8 cellular contexts compared by ENCODE assay signal in genomic region chr9:20658677-20659473, GRCh38. TPM values are rescaled to one million over a fixed set of nuclear protein-coding genes. Genes with fewer than 3 reads are reported as not detected.
DNase-seq lines count a peak whose midpoint lies in the region; ATAC-seq, FAIRE-seq and TF ChIP-seq lines count a peak whose summit lies in the region.

No MANE protein-coding gene starts in this region.

- no peak for TF ChIP-seq POLR2A in K562 (conservative IDR thresholded peaks at IDR 0.05)

- no peaks in the 10 kb centered on the region for H3K79me2 ChIP-seq in K562 (ENCODE audit: control insufficient read depth, insufficient read depth, low read length)

- peak overlapping the region; percentile 47 for H3K27ac ChIP-seq in A673 (ENCODE audit: low read depth, low read length, poor library complexity, severe bottlenecking)
- peak overlapping the region; percentile 48; the same call in 2 of the 3 replicates for H3K27ac ChIP-seq in K562 (ENCODE audit: extremely low read depth, low read depth, low read length)
- H3K27ac ChIP-seq in lower lobe of right lung = peak overlapping the region; percentile 46
- H3K27ac ChIP-seq in WERI-Rb-1 = no peak overlapping the region

- TF ChIP-seq RAD21 in K562 (CRISPR knock-in tag; conservative IDR thresholded peaks at IDR 0.05 in 1 of 2, IDR thresholded peaks at IDR 0.05 in 1 of 2) = no peak

- no peak for TF ChIP-seq EP300 in K562 (IDR thresholded peaks at IDR 0.05; ENCODE audit: low read length)

- no peaks in the 10 kb centered on the region for H3K27me3 ChIP-seq in A673 (replicated peaks; ENCODE audit: insufficient read depth, low read depth, low read length, poor library complexity)
- no peaks in the 10 kb centered on the region for H3K27me3 ChIP-seq in K562 (ENCODE audit: control insufficient read depth in 2 of 2, insufficient read depth in 2 of 2, low read length in 2 of 2)
- no peaks in the 10 kb centered on the region for H3K27me3 ChIP-seq in lower lobe of right lung (ENCODE audit: low read depth)
- H3K27me3 ChIP-seq in WERI-Rb-1 (ENCODE audit: insufficient read depth, low read depth, severe bottlenecking) = no peaks in the 10 kb centered on the region

- H3K4me3 ChIP-seq in A673 (ENCODE audit: low read depth, low read length, poor library complexity, severe bottlenecking) (peak overlapping the region; percentile 52), K562 (peak overlapping the region; percentile 31), lower lobe of right lung (peak overlapping the region; percentile 61), WERI-Rb-1 (ENCODE audit: low read depth, low read length) (no peak overlapping the region)

- CTCF ChIA-PET in A673 (lab: Charles Lee) = no interaction called here
- CTCF ChIA-PET in K562 (lab: Yijun Ruan, JAX; ENCODE audit: low intra/inter-chr PET ratio) = no interaction called here

- in situ Hi-C loops in K562 (cut with MboI) = no loop called here

- no peak overlapping the region for H3K9ac ChIP-seq in K562 (ENCODE audit: insufficient read depth in 1 of 2, low read depth in 2 of 2, low read length in 2 of 2)

- DNase-seq in A673 (ENCODE audit: low spot score) (no peak), K562 (ENCODE audit: extremely low read depth in 1 of 4, low spot score in 3 of 4) (no peak), lower lobe of right lung (no peak), NCI-H1436 treated with DMSO at 0.1 percent for 48 hours (lab: John Stamatoyannopoulos, UW) (no peak), epidermal melanocyte (ENCODE audit: insufficient read length, low spot score) (no peak), WERI-Rb-1 (no peak)
- DNase-seq in stimulated activated CD4-positive, alpha-beta T cell treated with anti-CD3 and anti-CD28 coated beads, Interleukin-1b, Interleukin-23, amount 100 ng/mL, for 48 hours = no peak

- FAIRE-seq in K562 (lab: Jason Lieb, UNC) = no peak

- no TSS peak for BruUV-seq in A673 (replicated peaks; lab: Mats Ljungman, UMichigan)
- TSS peak; percentile 69 for BruUV-seq in K562 (replicated peaks; lab: Mats Ljungman, UMichigan)

- peak overlapping the region; percentile 72 for H2AFZ ChIP-seq in K562 (ENCODE audit: low read depth, low read length)

- peak overlapping the region; percentile 41; the same call in 1 of the 2 replicates for H3K4me2 ChIP-seq in K562 (ENCODE audit: insufficient read depth, low read length)

- H3K9me1 ChIP-seq in K562 (ENCODE audit: control insufficient read depth, insufficient read depth, low read length) = no peaks in the 10 kb centered on the region

- peak; percentile 57 for ATAC-seq in HG02885 (IDR thresholded peaks at IDR 0.05; ENCODE audit: poor library complexity, unreplicated experiment)
- peak; percentile 37; the same call in 2 of the 3 replicates for ATAC-seq in K562
- peak in 1 of 2 donors; percentile 55 for ATAC-seq in lower lobe of right lung

- H3K9me3 ChIP-seq in A673 (ENCODE audit: low read depth, low read length, poor library complexity, severe bottlenecking) (no peaks in the 10 kb centered on the region), K562 (replicated peaks; ENCODE audit: control insufficient read depth, insufficient read depth, low read depth, low read length) (no peaks in the 10 kb centered on the region), lower lobe of right lung (no peaks in the 10 kb centered on the region), WERI-Rb-1 (ENCODE audit: severe bottlenecking) (no peaks in the 10 kb centered on the region)

- H3K4me1 ChIP-seq in A673 (ENCODE audit: insufficient read depth, low read length, poor library complexity, severe bottlenecking) = peaks cover 11% of the 10 kb centered on the region
- no peaks in the 10 kb centered on the region for H3K4me1 ChIP-seq in K562 (replicated peaks in 1 of 2; ENCODE audit: control insufficient read depth in 2 of 2, insufficient read depth in 2 of 2, low read length in 2 of 2)
- H3K4me1 ChIP-seq in lower lobe of right lung = peaks cover 7% of the 10 kb centered on the region

- WGBS in K562 (ENCODE audit: insufficient coverage, low coverage, missing lambda C conversion rate) = 0% methylated on average over 4 of the region's 13 CpGs

- POLR2A ChIA-PET in A673 (lab: Charles Lee; ENCODE audit: low non-redundant PET) (no interaction called here), K562 (lab: Yijun Ruan, JAX) (no interaction called here)

- TF ChIP-seq CTCF in A673 (conservative IDR thresholded peaks at IDR 0.05; ENCODE audit: low read depth, low read length) = no peak
- no peak for TF ChIP-seq CTCF in K562 (IDR thresholded peaks at IDR 0.05 in 2 of 3, conservative IDR thresholded peaks at IDR 0.05 in 1 of 3; ENCODE audit: insufficient read depth in 2 of 3, low read depth in 1 of 3, low read length in 3 of 3)
- TF ChIP-seq CTCF in lower lobe of right lung (IDR thresholded peaks at IDR 0.05) = no peak
- TF ChIP-seq CTCF in WERI-Rb-1 (IDR thresholded peaks at IDR 0.05; ENCODE audit: low read depth, low read length) = no peak

- H3K36me3 ChIP-seq in A673 (ENCODE audit: insufficient read depth, low read length, poor library complexity, severe bottlenecking) = no peaks in the 10 kb centered on the region
- H3K36me3 ChIP-seq in K562 (ENCODE audit: control insufficient read depth, insufficient read depth, low read length) = no peaks in the 10 kb centered on the region
- H3K36me3 ChIP-seq in lower lobe of right lung = no peaks in the 10 kb centered on the region
- H3K36me3 ChIP-seq in WERI-Rb-1 = no peaks in the 10 kb centered on the region

- H4K20me1 ChIP-seq in K562 (replicated peaks; ENCODE audit: control insufficient read depth, insufficient read depth, low read length) = no peaks in the 10 kb centered on the region

- intact Hi-C loops in A673 (cut with micrococcal nuclease; ENCODE audit: unreplicated experiment) = no loop called here
- intact Hi-C loops in K562 (cut with micrococcal nuclease) = no loop called here
- intact Hi-C loops in lower lobe of right lung (cut with DNase I) = no loop called here

TF ChIP-seq in K562, 482 proteins besides CTCF, POLR2A, EP300 and RAD21 (continues in another document):
- no peak for TF ChIP-seq ZNF444 (CRISPR knock-in tag; IDR thresholded peaks at IDR 0.05)
- TF ChIP-seq FOXK2 (conservative IDR thresholded peaks at IDR 0.05 in 1 of 2, IDR thresholded peaks at IDR 0.05 in 1 of 2; ENCODE audit: low read depth in 2 of 2) = no peak
- TF ChIP-seq RBM14 (IDR thresholded peaks at IDR 0.05; ENCODE audit: borderline replicate concordance, insufficient read depth, low read depth, low read length) = no peak
- 0 out of 2 replicates have a peak, but pooled peaks have one; percentile 18 for TF ChIP-seq GABPA (tag; conservative IDR thresholded peaks at IDR 0.05; ENCODE audit: low read depth)
- TF ChIP-seq NR2C2 (CRISPR knock-in tag; IDR thresholded peaks at IDR 0.05) = no peak
- TF ChIP-seq NR2C2 (tag; IDR thresholded peaks at IDR 0.05) = peak; percentile 13; the same call in 1 of the 2 replicates
- no peak for TF ChIP-seq SMAD3 (CRISPR knock-in tag; conservative IDR thresholded peaks at IDR 0.05)
- no peak for TF ChIP-seq NFRKB (IDR thresholded peaks at IDR 0.05; ENCODE audit: low read depth)

RNA-seq across cellular contexts. Expression of gene FOCAD, which starts 25.2 kb away (rescaled TPM):
- total RNA-seq in A673 (2021) (42.7 and 42.8 TPM in 2 replicates), K562 (2014; rRNA removed) (0.20 and 1.6 TPM in 2 replicates), K562 (2014; rRNA removed; fragmentation: Illumina TruSeq; extraction: Trizol) (1.1 and 1.4 TPM in 2 replicates), K562 (2015; rRNA removed; fragmentation: Illumina TruSeq; extraction: Trizol) (0.98 and 1.0 TPM in 2 replicates), K562 (2021) (1.5 and 2.1 TPM in 2 replicates), lower lobe of right lung (29.5 TPM)
- 11.6 and 19.4 TPM in 2 replicates for total RNA-seq in K562 (2011; cell fraction: chromatin; rRNA removed; ENCODE audit: low replicate concordance)
- 3.4 and 3.8 TPM in 2 replicates for total RNA-seq in K562 (2011; cell fraction: nucleolus; rRNA removed)
- total RNA-seq in K562 (2011; cell fraction: nucleoplasm; rRNA removed) = 5.0 and 9.6 TPM in 2 replicates
- polyA plus RNA-seq in K562 (2011; rRNA removed) (1.9 TPM in 2 replicates), K562 (2014; fragmentation: Illumina TruSeq; extraction: Trizol) (0.13 and 0.75 TPM in 2 replicates), K562 (2014; fragmentation: Nextera tagmentation; extraction: Ambion mirVana) (1 to 10 TPM; 2.1 to 2.4 TPM), K562 (2014; rRNA removed) (0.24 and 0.57 TPM in 2 replicates)
- polyA plus RNA-seq in K562 (2011; cell fraction: cytosol; rRNA removed) = 0.04 TPM in 2 replicates
- 1.2 and 2.0 TPM in 2 replicates for polyA plus RNA-seq in K562 (2011; cell fraction: nucleus; rRNA removed)
- polyA plus RNA-seq in K562 (2012) = 1.00 and 3.0 TPM in 2 replicates
- 3.8 and 4.3 TPM in 2 replicates for polyA minus RNA-seq in K562 (2011; rRNA and poly(A)+ RNA removed)
- 0.19 and 1.5 TPM in 2 replicates for polyA minus RNA-seq in K562 (2011; cell fraction: cytosol; rRNA and poly(A)+ RNA removed)
- 5.5 and 11.8 TPM in 2 replicates for polyA minus RNA-seq in K562 (2011; cell fraction: nucleus; rRNA and poly(A)+ RNA removed)

RNA-seq across cellular contexts. Expression of gene MLLT3, which starts 36.6 kb away (rescaled TPM):
- 24.2 and 28.5 TPM in 2 replicates for total RNA-seq in A673 (2021)
- not detected in 2 replicates for total RNA-seq in K562 (2011; cell fraction: chromatin; rRNA removed; ENCODE audit: low replicate concordance)
- total RNA-seq in K562 (2011; cell fraction: nucleolus; rRNA removed) = not detected in 2 replicates
- total RNA-seq in K562 (2011; cell fraction: nucleoplasm; rRNA removed) = not detected in 2 replicates
- not detected in 2 replicates for total RNA-seq in K562 (2014; rRNA removed)
- total RNA-seq in K562 (2014; rRNA removed; fragmentation: Illumina TruSeq; extraction: Trizol) = not detected in 2 replicates
- total RNA-seq in K562 (2015; rRNA removed; fragmentation: Illumina TruSeq; extraction: Trizol) = 0.18 TPM in 1 of 2 replicates, not detected in the other
- total RNA-seq in K562 (2021) = 0.18 and 0.33 TPM in 2 replicates
- 0.14 and 0.42 TPM in 2 replicates for polyA plus RNA-seq in K562 (2011; rRNA removed)
- polyA plus RNA-seq in K562 (2011; cell fraction: cytosol; rRNA removed) = 0.19 TPM in 2 replicates
- polyA plus RNA-seq in K562 (2011; cell fraction: nucleus; rRNA removed) = not detected in 2 replicates
- 0.37 TPM in 1 of 2 replicates, not detected in the other for polyA plus RNA-seq in K562 (2012)
- polyA plus RNA-seq in K562 (2014; fragmentation: Illumina TruSeq; extraction: Trizol) = not detected in 2 replicates
- polyA plus RNA-seq in K562 (2014; fragmentation: Nextera tagmentation; extraction: Ambion mirVana) = under 1 TPM; 0.07 to 0.22 TPM
- not detected in 2 replicates for polyA plus RNA-seq in K562 (2014; rRNA removed)
- 0.27 TPM in 1 of 2 replicates, not detected in the other for polyA minus RNA-seq in K562 (2011; rRNA and poly(A)+ RNA removed)
- polyA minus RNA-seq in K562 (2011; cell fraction: cytosol; rRNA and poly(A)+ RNA removed) = 1.6 TPM in 1 of 2 replicates, not detected in the other
- polyA minus RNA-seq in K562 (2011; cell fraction: nucleus; rRNA and poly(A)+ RNA removed) = not detected in 2 replicates
- 18.0 TPM for total RNA-seq in lower lobe of right lung

Comparison
In these comparisons a context has a peak if more than half of its experiments do, and no peak if none do; other contexts are left out.
1. RNA of gene MLLT3, which starts 36.6 kb away (total RNA-seq): 24.2 to 28.5 TPM in A673 and 18.0 TPM in lower lobe of right lung (single experiment); 0.18 to 0.33 TPM in K562; every median in the first group is over 10 times any median in the second.